Comparison of ENCODE assay signal across 1 cellular context in genomic region chr3:112042842-112043280, GRCh38.
TF ChIP-seq lines count a peak whose summit lies in the region.

No MANE protein-coding gene starts in this region.

TF ChIP-seq in GM23338, 12 proteins besides CTCF, POLR2A, EP300 and RAD21 (continued from another document):
- TF ChIP-seq REST (IDR thresholded peaks at IDR 0.05; ENCODE audit: unreplicated experiment) (no peak), CREB1 (CRISPR knock-in tag; IDR thresholded peaks at IDR 0.05; ENCODE audit: low read depth) (no peak)
